ENCODE assay signal across 8 cellular contexts in the genomic region with DNA sequence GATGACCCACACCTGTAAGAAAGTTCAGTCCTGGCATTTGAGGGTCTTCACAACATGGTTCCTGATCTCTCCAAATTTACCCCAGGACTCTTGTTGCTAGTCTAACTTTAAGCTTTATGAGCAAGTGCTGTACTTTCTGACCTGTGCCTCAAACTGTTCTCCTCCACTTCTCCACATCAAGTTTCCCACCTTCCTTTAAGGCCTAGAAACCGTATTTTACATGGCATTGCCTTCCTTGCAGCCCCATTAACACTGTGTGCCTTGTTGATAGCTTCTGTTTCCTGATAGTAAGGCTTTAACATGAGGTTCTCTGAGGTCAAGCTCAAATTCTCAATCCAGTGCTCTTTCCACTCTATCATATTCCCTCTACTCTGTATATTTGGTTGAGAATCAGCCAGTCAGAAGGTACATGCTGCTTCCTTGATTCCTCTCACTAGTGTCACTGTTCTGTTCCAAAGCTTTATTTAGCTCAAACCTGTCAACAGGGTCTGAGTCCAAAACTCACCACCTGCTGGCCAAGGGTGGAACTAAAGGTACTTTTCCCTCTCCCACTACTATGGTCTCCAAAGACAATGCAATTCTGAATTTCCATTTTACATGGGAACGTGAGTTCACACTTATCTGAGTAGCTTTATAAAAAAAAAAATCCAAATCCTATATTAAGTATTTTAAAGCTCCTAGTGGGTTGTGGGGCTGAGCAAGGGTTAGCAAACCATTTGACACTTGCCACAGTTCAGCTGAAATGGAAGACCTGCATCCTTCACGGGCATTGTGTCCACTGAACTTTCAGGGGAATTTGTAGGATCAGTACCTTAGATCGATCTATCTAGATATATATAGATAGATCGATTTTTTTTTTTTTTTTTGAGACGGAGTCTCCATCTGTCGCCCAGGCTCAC. TPM values are rescaled to one million over a fixed set of nuclear protein-coding genes. Genes with fewer than 3 reads are reported as not detected.
DNase-seq lines count a peak whose midpoint lies in the region; ATAC-seq, FAIRE-seq and TF ChIP-seq lines count a peak whose summit lies in the region.

No MANE protein-coding gene starts in this region.

- no peak overlapping the region for H3K9ac ChIP-seq in endodermal cell (ENCODE audit: extremely low read depth, low read length, poor library complexity, severe bottlenecking)

- H3K9me3 Mint-ChIP-seq in activated CD4-positive, alpha-beta T cell treated with anti-CD3 and anti-CD28 coated beads, Interleukin-2, amount 10 ng/mL, durations not matched to agents 7 days and 5 days = no peaks in the 10 kb centered on the region
- H3K9me3 Mint-ChIP-seq in endodermal cell (no peaks in the 10 kb centered on the region), natural killer cell (no peaks in the 10 kb centered on the region)

- peak; percentile 82 for ATAC-seq in Right ventricle myocardium inferior
- ATAC-seq in natural killer cell = peak; percentile 60 to 87 (median 69)

- peaks cover 3% of the 10 kb centered on the region for H3K4me1 Mint-ChIP-seq in activated CD4-positive, alpha-beta T cell treated with anti-CD3 and anti-CD28 coated beads, Interleukin-2, amount 10 ng/mL, durations not matched to agents 7 days and 5 days
- H3K4me1 Mint-ChIP-seq in endodermal cell (no peaks in the 10 kb centered on the region), natural killer cell (peaks cover 6 to 9% of the 10 kb centered on the region in 2 donors)

- H3K4me3 ChIP-seq in endodermal cell (ENCODE audit: low read length) = no peak overlapping the region
- H3K4me3 ChIP-seq in uterus = no peak overlapping the region

- H3K4me3 Mint-ChIP-seq in activated CD4-positive, alpha-beta T cell treated with anti-CD3 and anti-CD28 coated beads, Interleukin-2, amount 10 ng/mL, durations not matched to agents 7 days and 5 days = no peak overlapping the region
- H3K4me3 Mint-ChIP-seq in endodermal cell = no peak overlapping the region
- no peak overlapping the region for H3K4me3 Mint-ChIP-seq in natural killer cell

- H3K27ac ChIP-seq in endodermal cell (ENCODE audit: low read depth, low read length) (no peak overlapping the region), uterus (peak overlapping the region; percentile 33 to 61)

- peak overlapping the region; percentile 55 for H3K27ac Mint-ChIP-seq in activated CD4-positive, alpha-beta T cell treated with anti-CD3 and anti-CD28 coated beads, Interleukin-2, amount 10 ng/mL, durations not matched to agents 7 days and 5 days
- H3K27ac Mint-ChIP-seq in endodermal cell (no peak overlapping the region), natural killer cell (peak overlapping the region; percentile 21 to 58)

- DNase-seq in Right ventricle myocardium inferior (ENCODE audit: missing footprints) = no peak
- no peak for DNase-seq in cardiac septum (ENCODE audit: low spot score)
- DNase-seq in NCI-H146 (lab: John Stamatoyannopoulos, UW) = peak; percentile 34
- peak; percentile 61 for DNase-seq in activated CD4-positive, alpha-beta T cell treated with anti-CD3 and anti-CD28 coated beads, Interleukin-2, amount 10 ng/mL, durations not matched to agents 7 days and 5 days
- peak; percentile 88 for DNase-seq in endodermal cell
- DNase-seq in natural killer cell = no peak
- peak; percentile 43 to 50 for DNase-seq in uterus
- DNase-seq in H54 (ENCODE audit: insufficient read length, low spot score) = no peak

- CTCF ChIA-PET in activated CD4-positive, alpha-beta T cell treated with anti-CD3 and anti-CD28 coated beads, Interleukin-2, amount 10 ng/mL, durations not matched to agents 7 days and 5 days (lab: Charles Lee) = interaction anchor here (0.6 to 3.6 kb wide), 22 partner anchors 9 to 842 kb away, joined by 3 to 25 read pairs (median 4); a partner anchor contains a TSS

- no peaks in the 10 kb centered on the region for H3K4me1 ChIP-seq in endodermal cell (ENCODE audit: control insufficient read depth, insufficient read depth, low read length)
- H3K4me1 ChIP-seq in uterus = no peaks in the 10 kb centered on the region

- peak; percentile 84 for TF ChIP-seq CTCF in endodermal cell (conservative IDR thresholded peaks at IDR 0.05)
- TF ChIP-seq CTCF in natural killer cell (IDR thresholded peaks at IDR 0.05) = peak; percentile 69
- peak; percentile 43 to 57 (median 52) for TF ChIP-seq CTCF in uterus (IDR thresholded peaks at IDR 0.05)

- intact Hi-C loops in Right ventricle myocardium inferior (cut with DNase I) (loop anchor here (1.0 kb wide), 1 partner anchor 152 kb away; no protein-coding TSS in a partner anchor), cardiac septum (cut with DNase I) (loop anchor here (5.0 kb wide), 1 partner anchor 54 kb away; no protein-coding TSS in a partner anchor), natural killer cell (cut with micrococcal nuclease) (loop anchor here (1.0 kb wide), 1 partner anchor 152 kb away; no protein-coding TSS in a partner anchor), uterus (cut with DNase I; ENCODE audit: low total_unique reads) (no loop called here)

- no peaks in the 10 kb centered on the region for H3K27me3 Mint-ChIP-seq in activated CD4-positive, alpha-beta T cell treated with anti-CD3 and anti-CD28 coated beads, Interleukin-2, amount 10 ng/mL, durations not matched to agents 7 days and 5 days
- H3K27me3 Mint-ChIP-seq in endodermal cell (ENCODE audit: insufficient read depth) (no peaks in the 10 kb centered on the region), natural killer cell (ENCODE audit: low read depth in 2 of 2) (no peaks in the 10 kb centered on the region)

- FAIRE-seq in H54 (lab: Jason Lieb, UNC) = no peak

- H3K27me3 ChIP-seq in endodermal cell (ENCODE audit: control insufficient read depth, insufficient read depth, low read length, poor library complexity, severe bottlenecking) (no peaks in the 10 kb centered on the region), uterus (no peaks in the 10 kb centered on the region)

- WGBS in endodermal cell (ENCODE audit: insufficient coverage in 1 of 2, insufficient read length in 1 of 2), 2 experiments = 95 to 96% methylated on average over 4 to 6 of the region's 7 CpGs

- peaks cover 36% of the 10 kb centered on the region for H3K36me3 Mint-ChIP-seq in activated CD4-positive, alpha-beta T cell treated with anti-CD3 and anti-CD28 coated beads, Interleukin-2, amount 10 ng/mL, durations not matched to agents 7 days and 5 days (ENCODE audit: low read depth)
- H3K36me3 Mint-ChIP-seq in endodermal cell (ENCODE audit: low read depth) (peaks cover 74% of the 10 kb centered on the region), natural killer cell (no peaks in the 10 kb centered on the region)

- H3K9me3 ChIP-seq in endodermal cell (ENCODE audit: control insufficient read depth, low read length) = peaks cover 8% of the 10 kb centered on the region
- H3K9me3 ChIP-seq in uterus = no peaks in the 10 kb centered on the region

- H3K36me3 ChIP-seq in endodermal cell (ENCODE audit: control insufficient read depth, insufficient read depth, low read length) (peaks cover 78% of the 10 kb centered on the region), uterus (no peaks in the 10 kb centered on the region)

- TF ChIP-seq POLR2A in uterus (IDR thresholded peaks at IDR 0.05) (no peak), H54 (IDR thresholded peaks at IDR 0.05; ENCODE audit: low read depth, low read length) (no peak)

- POLR2A ChIA-PET in activated CD4-positive, alpha-beta T cell treated with anti-CD3 and anti-CD28 coated beads, Interleukin-2, amount 10 ng/mL, durations not matched to agents 7 days and 5 days (lab: Charles Lee) = interaction anchor here (1.0 kb wide), 1 partner anchor 152 kb away, joined by 6 read pairs; no protein-coding TSS in a partner anchor

RNA-seq across cellular contexts. Expression of a gene that starts 21.1 kb away (rescaled TPM):
- total RNA-seq in Right ventricle myocardium inferior (258 TPM), cardiac septum (309 TPM), endodermal cell (100 to 1,000 TPM; 497 to 510 TPM), natural killer cell (100 to 1,000 TPM; 303 to 338 (median 322) TPM), uterus (100 to 1,000 TPM in 3 of 4 donors, 10 to 100 TPM in 1; 57.6 to 252 (median 174) TPM)
- total RNA-seq in activated CD4-positive, alpha-beta T cell treated with anti-CD3 and anti-CD28 coated beads, Interleukin-2, amount 10 ng/mL, durations not matched to agents 7 days and 5 days = 100 to 1,000 TPM; 189 to 238 TPM
- 225 TPM for polyA plus RNA-seq in endodermal cell (2013, experiment 1 of 2)
- polyA plus RNA-seq in endodermal cell (2013, experiment 2 of 2) = 232 TPM

RNA-seq across cellular contexts. Expression of a gene that starts 28.4 kb away (rescaled TPM):
- 4.2 TPM for total RNA-seq in Right ventricle myocardium inferior
- 5.6 TPM for total RNA-seq in cardiac septum
- 100 to 1,000 TPM; 117 to 123 TPM for total RNA-seq in activated CD4-positive, alpha-beta T cell treated with anti-CD3 and anti-CD28 coated beads, Interleukin-2, amount 10 ng/mL, durations not matched to agents 7 days and 5 days
- 100 to 1,000 TPM in 1 of 2 donors, 10 to 100 TPM in 1; 94.7 to 112 TPM for total RNA-seq in endodermal cell
- polyA plus RNA-seq in endodermal cell (2013, experiment 1 of 2) = 63.6 TPM
- 51.9 TPM for polyA plus RNA-seq in endodermal cell (2013, experiment 2 of 2)
- 10 to 100 TPM; 33.9 to 38.9 (median 35.7) TPM for total RNA-seq in natural killer cell
- total RNA-seq in uterus = 10 to 100 TPM in 1 of 4 donors, 1 to 10 TPM in 3; 1.8 to 29.1 (median 8.3) TPM

RNA-seq across cellular contexts. Expression of a gene that starts 45.1 kb away (rescaled TPM):
- total RNA-seq in Right ventricle myocardium inferior (8.5 TPM), cardiac septum (9.3 TPM), endodermal cell (10 to 100 TPM; 29.6 to 34.9 TPM), natural killer cell (10 to 100 TPM; 23.6 to 28.2 (median 27.7) TPM), uterus (10 to 100 TPM in 3 of 4 donors, 1 to 10 TPM in 1; 2.8 to 21.5 (median 14.6) TPM)
- total RNA-seq in activated CD4-positive, alpha-beta T cell treated with anti-CD3 and anti-CD28 coated beads, Interleukin-2, amount 10 ng/mL, durations not matched to agents 7 days and 5 days = 10 to 100 TPM; 22.0 to 29.0 TPM
- polyA plus RNA-seq in endodermal cell (2013, experiment 1 of 2) = 21.1 TPM
- polyA plus RNA-seq in endodermal cell (2013, experiment 2 of 2) = 21.6 TPM

RNA-seq across cellular contexts. Expression of a gene that starts 51.6 kb away (rescaled TPM):
- total RNA-seq in Right ventricle myocardium inferior = 156 TPM
- 95.2 TPM for total RNA-seq in cardiac septum
- total RNA-seq in activated CD4-positive, alpha-beta T cell treated with anti-CD3 and anti-CD28 coated beads, Interleukin-2, amount 10 ng/mL, durations not matched to agents 7 days and 5 days = 100 to 1,000 TPM; 104 to 108 TPM
- total RNA-seq in endodermal cell = 100 to 1,000 TPM; 158 to 201 TPM
- 126 TPM for polyA plus RNA-seq in endodermal cell (2013, experiment 1 of 2)
- 118 TPM for polyA plus RNA-seq in endodermal cell (2013, experiment 2 of 2)
- total RNA-seq in natural killer cell = 10 to 100 TPM; 41.4 to 43.9 (median 41.6) TPM
- total RNA-seq in uterus = 100 to 1,000 TPM in 1 of 4 donors, 10 to 100 TPM in 3; 58.4 to 107 (median 63.4) TPM

Comparison
In these comparisons a context has a peak if more than half of its experiments do, and no peak if none do; other contexts are left out.
1. DNase-seq: peak in NCI-H146 (single experiment), activated CD4-positive, alpha-beta T cell treated with anti-CD3 and anti-CD28 coated beads, Interleukin-2, amount 10 ng/mL, durations not matched to agents 7 days and 5 days (single experiment), endodermal cell (single experiment) and uterus (2 of 2); none in Right ventricle myocardium inferior (single experiment), cardiac septum (single experiment), natural killer cell (single experiment) and H54 (single experiment).
2. Peak in every context shown above with its lines, with median percentiles within 50 percentile points of each other: CTCF ChIP-seq.